ENCODE assay signal across 8 cellular contexts in genomic region chr18:36127866-36128845, GRCh38. TPM values are rescaled to one million over a fixed set of nuclear protein-coding genes. Genes with fewer than 3 reads are reported as not detected.
DNase-seq lines count a peak whose midpoint lies in the region; ATAC-seq and TF ChIP-seq lines count a peak whose summit lies in the region.

No MANE protein-coding gene starts in this region.

- POLR2A ChIA-PET in HEK293 (lab: Yijun Ruan, JAX) = interaction anchor here (0.9 to 2.5 kb wide), 7 partner anchors 8 to 236 kb away, joined by 3 to 11 read pairs (median 4); no protein-coding TSS in a partner anchor
- POLR2A ChIA-PET in T-cell (lab: Charles Lee) = interaction anchor here (0.5 to 0.8 kb wide), 6 partner anchors 11 to 871 kb away, joined by 3 to 13 read pairs (median 3); no protein-coding TSS in a partner anchor

- H2BK5ac ChIP-seq in neuronal stem cell (ENCODE audit: low read length) = no peak overlapping the region

- peak overlapping the region; percentile 95 to 98 (median 96) for H3K4me3 Mint-ChIP-seq in T-cell

- no peak overlapping the region for H3K9ac ChIP-seq in neuronal stem cell (ENCODE audit: low read depth, low read length, poor library complexity)

- no peak overlapping the region for H3K14ac ChIP-seq in neuronal stem cell (ENCODE audit: low read length)

- no peak overlapping the region for H4K8ac ChIP-seq in neuronal stem cell (ENCODE audit: low read depth, low read length)

- peak overlapping the region; percentile 100 for H2AFZ ChIP-seq in neuronal stem cell (ENCODE audit: low read length)

- no peak overlapping the region for H3K18ac ChIP-seq in neuronal stem cell (ENCODE audit: low read length)

- no peak overlapping the region for H3K4ac ChIP-seq in neuronal stem cell (ENCODE audit: low read length)

- no peak overlapping the region for H2BK120ac ChIP-seq in neuronal stem cell (ENCODE audit: low read depth, low read length)

- peaks cover 0 to 28% of the 10 kb centered on the region in 2 experiments; a peak in 1 of 3 replicates for H3K36me3 ChIP-seq in HEK293 (ENCODE audit: control insufficient read depth in 2 of 2, insufficient read depth in 1 of 2, low read length in 2 of 2)
- peaks cover 16 to 58% of the 10 kb centered on the region in 2 donors for H3K36me3 ChIP-seq in neuronal stem cell (replicated peaks in 1 of 2; ENCODE audit: control insufficient read depth in 2 of 2, insufficient read depth in 2 of 2, low read length in 2 of 2)

- H3K27ac ChIP-seq in C4-2B (peak overlapping the region; percentile 93), HEK293 (ENCODE audit: extremely low read depth, low read depth, low read length) (no peak overlapping the region), neuronal stem cell (replicated peaks; ENCODE audit: low read length) (no peak overlapping the region)

- H3K4me1 Mint-ChIP-seq in T-cell = peaks cover 66 to 69% (median 66%) of the 10 kb centered on the region in 3 donors

- no peaks in the 10 kb centered on the region for H3K27me3 Mint-ChIP-seq in T-cell

- H3K27me3 ChIP-seq in neuronal stem cell (ENCODE audit: control insufficient read depth in 3 of 3, insufficient read depth in 3 of 3, low read depth in 1 of 3, low read length in 3 of 3) = no peaks in the 10 kb centered on the region

- no CpG with 5 or more reads among the region's 26 CpGs for WGBS in neuronal stem cell (ENCODE audit: extremely low coverage in 2 of 2, insufficient read length in 2 of 2, insufficient replicate concordance in 1 of 2), 2 donors

- CTCF ChIA-PET in HEK293 (lab: Yijun Ruan, JAX) = interaction anchor here (0.6 to 3.4 kb wide), 8 partner anchors 8 to 493 kb away, joined by 3 to 11 read pairs (median 4); no protein-coding TSS in a partner anchor
- CTCF ChIA-PET in T-cell (lab: Charles Lee) = interaction anchor here in 1 of 2 donors (1.3 kb wide), 1 partner anchor 110 kb away, joined by 3 read pairs; no protein-coding TSS in a partner anchor

- no peak overlapping the region for H4K91ac ChIP-seq in neuronal stem cell (ENCODE audit: low read depth, low read length, poor library complexity)

- H2BK15ac ChIP-seq in neuronal stem cell (ENCODE audit: low read length) = no peak overlapping the region

- peaks cover 5% of the 10 kb centered on the region for H3K79me1 ChIP-seq in neuronal stem cell (ENCODE audit: low read depth, low read length)

- no peak overlapping the region for H2AK5ac ChIP-seq in neuronal stem cell (ENCODE audit: low read depth, low read length)

- peaks cover 21% of the 10 kb centered on the region for H3K36me3 Mint-ChIP-seq in T-cell

- H3K4me2 ChIP-seq in neuronal stem cell (ENCODE audit: insufficient read depth, low read length, poor library complexity, severe bottlenecking) = peak overlapping the region; percentile 80

- H3K9me3 Mint-ChIP-seq in T-cell = no peaks in the 10 kb centered on the region

- H3K4me3 ChIP-seq in HEK293 (ENCODE audit: low read depth, low read length) (peak overlapping the region; percentile 62), fibroblast of pulmonary artery (replicated peaks; ENCODE audit: low read depth, low read length) (peak overlapping the region; percentile 97), neuronal stem cell (ENCODE audit: low read length in 2 of 2) (peak overlapping the region; percentile 93 to 97)

- H3K23ac ChIP-seq in neuronal stem cell (ENCODE audit: low read depth, low read length, poor library complexity) = no peak overlapping the region

- TF ChIP-seq CTCF in C4-2B (conservative IDR thresholded peaks at IDR 0.05) (no peak), HEK293 (tag by site-specific recombination; IDR thresholded peaks at IDR 0.05) (no peak), fibroblast of pulmonary artery (IDR thresholded peaks at IDR 0.05; ENCODE audit: low read length, missing control alignments) (no peak)

- H2BK12ac ChIP-seq in neuronal stem cell (ENCODE audit: low read length) = no peak overlapping the region

- H3K9me3 ChIP-seq in HEK293 (ENCODE audit: control insufficient read depth, insufficient read depth, low read depth, low read length) (no peaks in the 10 kb centered on the region), neuronal stem cell (replicated peaks in 1 of 2; ENCODE audit: control insufficient read depth in 2 of 2, insufficient read depth in 1 of 2, low read depth in 1 of 2, low read length in 2 of 2) (no peaks in the 10 kb centered on the region)

- H3K4me1 ChIP-seq in HEK293 (ENCODE audit: control insufficient read depth, insufficient read depth, low read length) (no peaks in the 10 kb centered on the region; the same call in 1 of the 2 replicates), neuronal stem cell (ENCODE audit: control insufficient read depth in 2 of 2, insufficient read depth in 1 of 2, low read depth in 1 of 2, low read length in 2 of 2) (peaks cover 0 to 8% of the 10 kb centered on the region in 2 donors)

- peak overlapping the region; percentile 73 to 88 for H3K27ac Mint-ChIP-seq in T-cell

- no peak for DNase-seq in T-cell
- peak; percentile 36 for DNase-seq in fibroblast of pulmonary artery (ENCODE audit: low read depth)
- peak; percentile 1 for DNase-seq in neuronal stem cell (ENCODE audit: low spot score)
- DNase-seq in NCI-H2196 (lab: John Stamatoyannopoulos, UW; ENCODE audit: unreplicated experiment) = no peak
- DNase-seq in GF-D8 (lab: John Stamatoyannopoulos, UW) = no peak
- no peak for DNase-seq in CD1c-positive myeloid dendritic cell (ENCODE audit: extremely low spot score)

- no peak for ATAC-seq in T-cell (replicated peaks in 1 of 4)

TF ChIP-seq in HEK293, 187 proteins besides CTCF, POLR2A, EP300 and RAD21:
- TF ChIP-seq PRDM1 (tag by site-specific recombination; IDR thresholded peaks at IDR 0.05) (peak; percentile 45; the same call in 1 of the 2 replicates), ZNF768 (tag by site-specific recombination; IDR thresholded peaks at IDR 0.05) (no peak), ZNF335 (tag by site-specific recombination; conservative IDR thresholded peaks at IDR 0.05) (peak; percentile 26)

RNA-seq across cellular contexts. Expression of gene SLC39A6, which starts 1.0 kb away (rescaled TPM):
- 10 to 100 TPM; 14.3 to 18.3 (median 16.8) TPM for total RNA-seq in T-cell
- 55.3 TPM for polyA plus RNA-seq in neuronal stem cell (2013, experiment 1 of 2)
- polyA plus RNA-seq in neuronal stem cell (2013, experiment 2 of 2) = 56.0 TPM

RNA-seq across cellular contexts. Expression of gene ELP2, which starts 1.5 kb away (rescaled TPM):
- total RNA-seq in T-cell = 100 to 1,000 TPM; 109 to 156 (median 150) TPM
- 64.1 TPM for polyA plus RNA-seq in neuronal stem cell (2013, experiment 1 of 2)
- 65.3 TPM for polyA plus RNA-seq in neuronal stem cell (2013, experiment 2 of 2)

RNA-seq across cellular contexts. Expression of gene MOCOS, which starts 59.1 kb away (rescaled TPM):
- total RNA-seq in T-cell = under 1 TPM; 0.05 to 0.47 (median 0.16) TPM
- 0.03 TPM for polyA plus RNA-seq in neuronal stem cell (2013, experiment 1 of 2)
- polyA plus RNA-seq in neuronal stem cell (2013, experiment 2 of 2) = 0.03 TPM

Comparison
In these comparisons a context has a peak if more than half of its experiments do, and no peak if none do; other contexts are left out.
1. DNase-seq: peak in fibroblast of pulmonary artery (single experiment) and neuronal stem cell (single experiment); none in T-cell (0 of 34), NCI-H2196 (single experiment), GF-D8 (single experiment) and CD1c-positive myeloid dendritic cell (single experiment).
2. Peak in every context shown above with its lines, with median percentiles within 50 percentile points of each other: H3K4me3 ChIP-seq.